ENCODE assay signal across 1 cellular context in the genomic region with DNA sequence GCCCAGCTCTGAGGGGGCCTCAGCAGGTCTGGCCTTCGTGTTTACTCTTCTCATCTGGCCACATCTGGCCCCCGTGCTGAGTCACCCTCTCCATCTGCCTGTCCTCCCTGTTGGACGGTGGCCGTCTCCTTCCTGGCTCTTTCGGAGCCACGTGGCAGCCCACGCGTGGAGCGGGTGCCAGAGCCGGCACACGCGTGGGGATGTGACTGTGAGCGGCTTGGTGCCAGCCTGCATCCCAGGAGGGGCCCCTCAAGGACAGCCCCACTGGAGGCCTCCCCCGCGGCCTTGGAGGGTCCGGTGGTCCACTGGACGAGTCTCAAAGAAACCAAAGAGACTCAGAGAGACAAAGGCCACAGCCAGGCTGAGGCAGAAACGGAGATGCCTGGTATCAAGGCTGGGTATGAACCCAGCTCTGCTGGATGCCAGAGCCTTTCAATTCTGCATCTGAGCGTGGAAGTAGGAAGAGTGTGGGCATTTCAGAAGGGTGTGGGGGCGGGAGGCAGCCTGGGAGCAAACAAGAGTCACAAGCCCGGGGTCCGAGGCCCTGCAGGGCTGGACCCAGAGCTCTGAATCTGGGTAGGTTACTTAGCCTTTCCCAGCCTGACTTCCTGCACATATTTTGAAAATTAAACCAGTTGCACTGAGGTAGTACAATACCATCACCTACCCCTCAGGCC.
TF ChIP-seq lines count a peak whose summit lies in the region.

No MANE protein-coding gene starts in this region.

TF ChIP-seq in K562, 482 proteins besides CTCF, POLR2A, EP300 and RAD21 (continued from another document and continues in another):
- TF ChIP-seq, protein P1, sequence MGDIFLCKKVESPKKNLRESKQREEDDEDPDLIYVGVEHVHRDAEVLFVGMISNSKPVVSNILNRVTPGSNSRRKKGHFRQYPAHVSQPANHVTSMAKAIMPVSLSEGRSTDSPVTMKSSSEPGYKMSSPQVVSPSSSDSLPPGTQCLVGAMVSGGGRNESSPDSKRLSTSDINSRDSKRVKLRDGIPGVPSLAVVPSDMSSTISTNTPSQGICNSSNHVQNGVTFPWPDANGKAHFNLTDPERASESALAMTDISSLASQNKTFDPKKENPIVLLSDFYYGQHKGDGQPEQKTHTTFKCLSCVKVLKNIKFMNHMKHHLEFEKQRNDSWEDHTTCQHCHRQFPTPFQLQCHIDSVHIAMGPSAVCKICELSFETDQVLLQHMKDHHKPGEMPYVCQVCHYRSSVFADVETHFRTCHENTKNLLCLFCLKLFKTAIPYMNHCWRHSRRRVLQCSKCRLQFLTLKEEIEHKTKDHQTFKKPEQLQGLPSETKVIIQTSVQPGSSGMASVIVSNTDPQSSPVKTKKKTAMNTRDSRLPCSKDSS (IDR thresholded peaks at IDR 0.05; ENCODE audit: low read depth, partially characterized antibody): no peak
- TF ChIP-seq ZFP36 (IDR thresholded peaks at IDR 0.05; ENCODE audit: low read depth, low read length, partially characterized antibody) (no peak), FOXA3 (CRISPR knock-in tag; conservative IDR thresholded peaks at IDR 0.05 in 1 of 2, IDR thresholded peaks at IDR 0.05 in 1 of 2) (0 out of 4 replicates have a peak, but pooled peaks of 1 of the 2 experiments have one; percentile 71), ZMIZ1 (IDR thresholded peaks at IDR 0.05; ENCODE audit: low read depth in 2 of 2, low read length in 2 of 2) (no peak), RFX7 (CRISPR knock-in tag; IDR thresholded peaks at IDR 0.05) (no peak), ZNF398 (CRISPR knock-in tag; IDR thresholded peaks at IDR 0.05) (no peak), KLF10 (CRISPR knock-in tag; IDR thresholded peaks at IDR 0.05) (no peak), BCOR (IDR thresholded peaks at IDR 0.05) (no peak), MEIS2 (IDR thresholded peaks at IDR 0.05; ENCODE audit: partially characterized antibody) (no peak), MNT (conservative IDR thresholded peaks at IDR 0.05) (0 out of 4 replicates have a peak, but pooled peaks of 1 of the 2 experiments have one; percentile 25), FUS (optimal IDR thresholded peaks at IDR 0.05; ENCODE audit: low read depth, low read length) (no peak), ZNF174 (CRISPR knock-in tag; IDR thresholded peaks at IDR 0.05) (no peak), NFRKB (IDR thresholded peaks at IDR 0.05; ENCODE audit: low read depth) (no peak), SRSF9 (IDR thresholded peaks at IDR 0.05; ENCODE audit: borderline replicate concordance, low read depth, low read length) (no peak), ELF1 (tag; IDR thresholded peaks at IDR 0.05) (no peak), CBFA2T3 (IDR thresholded peaks at IDR 0.05) (peak; percentile 41), ZNF384 (IDR thresholded peaks at IDR 0.05; ENCODE audit: low read depth, low read length) (no peak), RFX1 (IDR thresholded peaks at IDR 0.05) (no peak), MEF2A (IDR thresholded peaks at IDR 0.05; ENCODE audit: control insufficient read depth, low read depth, low read length) (no peak), HDAC6 (IDR thresholded peaks at IDR 0.05; ENCODE audit: low read depth, low read length) (no peak), PTTG1 (tag; IDR thresholded peaks at IDR 0.05; ENCODE audit: low read depth) (no peak), CREB1 (IDR thresholded peaks at IDR 0.05) (no peak), CREB1 (CRISPR knock-in tag; IDR thresholded peaks at IDR 0.05) (no peak), CAMTA2 (CRISPR knock-in tag; conservative IDR thresholded peaks at IDR 0.05) (no peak), SAFB (IDR thresholded peaks at IDR 0.05; ENCODE audit: borderline replicate concordance, low read depth, low read length) (peak; percentile 79; the same call in 1 of the 2 replicates)
- TF ChIP-seq, protein P2, sequence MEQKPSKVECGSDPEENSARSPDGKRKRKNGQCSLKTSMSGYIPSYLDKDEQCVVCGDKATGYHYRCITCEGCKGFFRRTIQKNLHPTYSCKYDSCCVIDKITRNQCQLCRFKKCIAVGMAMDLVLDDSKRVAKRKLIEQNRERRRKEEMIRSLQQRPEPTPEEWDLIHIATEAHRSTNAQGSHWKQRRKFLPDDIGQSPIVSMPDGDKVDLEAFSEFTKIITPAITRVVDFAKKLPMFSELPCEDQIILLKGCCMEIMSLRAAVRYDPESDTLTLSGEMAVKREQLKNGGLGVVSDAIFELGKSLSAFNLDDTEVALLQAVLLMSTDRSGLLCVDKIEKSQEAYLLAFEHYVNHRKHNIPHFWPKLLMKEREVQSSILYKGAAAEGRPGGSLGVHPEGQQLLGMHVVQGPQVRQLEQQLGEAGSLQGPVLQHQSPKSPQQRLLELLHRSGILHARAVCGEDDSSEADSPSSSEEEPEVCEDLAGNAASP (IDR thresholded peaks at IDR 0.05): no peak
- TF ChIP-seq, protein P3, sequence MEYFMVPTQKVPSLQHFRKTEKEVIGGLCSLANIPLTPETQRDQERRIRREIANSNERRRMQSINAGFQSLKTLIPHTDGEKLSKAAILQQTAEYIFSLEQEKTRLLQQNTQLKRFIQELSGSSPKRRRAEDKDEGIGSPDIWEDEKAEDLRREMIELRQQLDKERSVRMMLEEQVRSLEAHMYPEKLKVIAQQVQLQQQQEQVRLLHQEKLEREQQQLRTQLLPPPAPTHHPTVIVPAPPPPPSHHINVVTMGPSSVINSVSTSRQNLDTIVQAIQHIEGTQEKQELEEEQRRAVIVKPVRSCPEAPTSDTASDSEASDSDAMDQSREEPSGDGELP (CRISPR knock-in tag; IDR thresholded peaks at IDR 0.05; ENCODE audit: borderline replicate concordance): peak; percentile 23; the same call in 1 of the 2 replicates
- TF ChIP-seq, protein P4, sequence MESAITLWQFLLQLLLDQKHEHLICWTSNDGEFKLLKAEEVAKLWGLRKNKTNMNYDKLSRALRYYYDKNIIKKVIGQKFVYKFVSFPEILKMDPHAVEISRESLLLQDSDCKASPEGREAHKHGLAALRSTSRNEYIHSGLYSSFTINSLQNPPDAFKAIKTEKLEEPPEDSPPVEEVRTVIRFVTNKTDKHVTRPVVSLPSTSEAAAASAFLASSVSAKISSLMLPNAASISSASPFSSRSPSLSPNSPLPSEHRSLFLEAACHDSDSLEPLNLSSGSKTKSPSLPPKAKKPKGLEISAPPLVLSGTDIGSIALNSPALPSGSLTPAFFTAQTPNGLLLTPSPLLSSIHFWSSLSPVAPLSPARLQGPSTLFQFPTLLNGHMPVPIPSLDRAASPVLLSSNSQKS (CRISPR knock-in tag; IDR thresholded peaks at IDR 0.05): no peak
- TF ChIP-seq, protein P5, sequence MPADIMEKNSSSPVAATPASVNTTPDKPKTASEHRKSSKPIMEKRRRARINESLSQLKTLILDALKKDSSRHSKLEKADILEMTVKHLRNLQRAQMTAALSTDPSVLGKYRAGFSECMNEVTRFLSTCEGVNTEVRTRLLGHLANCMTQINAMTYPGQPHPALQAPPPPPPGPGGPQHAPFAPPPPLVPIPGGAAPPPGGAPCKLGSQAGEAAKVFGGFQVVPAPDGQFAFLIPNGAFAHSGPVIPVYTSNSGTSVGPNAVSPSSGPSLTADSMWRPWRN (IDR thresholded peaks at IDR 0.05; ENCODE audit: low read depth): peak; percentile 68
